In the genomic region with DNA sequence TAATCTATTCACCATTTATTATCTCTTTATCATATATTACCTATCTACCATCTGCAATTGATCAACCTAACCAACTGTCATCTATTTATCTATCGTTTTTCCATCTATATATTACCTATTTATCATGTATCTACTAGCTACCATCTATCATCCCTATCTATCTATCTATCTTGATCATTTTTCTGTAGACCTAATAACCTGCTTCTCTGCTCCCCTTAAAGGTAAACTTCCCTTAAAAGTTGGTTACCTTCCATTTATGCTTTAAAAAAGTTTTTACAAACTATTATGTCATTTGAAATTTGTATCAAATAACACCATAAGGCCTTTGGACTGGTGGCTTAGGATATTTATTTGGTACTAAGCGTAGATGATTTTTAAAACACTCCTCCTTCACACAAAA, we compare ENCODE assay signal across 9 cellular contexts.
"Had no signal": no experiment of that assay in that cellular context is flagged by ENCODE, and none has a peak within 500 bp of the region (broad histone marks: within the 10 kb centered on the region; RNA-seq: fewer than 3 reads in every experiment).

No MANE protein-coding gene starts in this region.

- ATAC-seq: GM23338, HCT116 had no signal

- DNase-seq: GM23248, GOT3, H7, H9, HCEC 1CT, HFFc6 had no signal

- H3K9me3 ChIP-seq: HAP-1 had no signal

- H3K27ac Mint-ChIP-seq: GM23338, H9, HFFc6 had no signal

- H3K4me3 ChIP-seq: GM23248, GM23338, HAP-1 had no signal

- H3K4me3 Mint-ChIP-seq: GM23338, H9, HFFc6 had no signal

- H3K36me3 ChIP-seq: HAP-1 had no signal

- H3K27ac ChIP-seq: GM23248 had no signal

- H3K4me1 ChIP-seq: HAP-1 had no signal

- H3K9me3 Mint-ChIP-seq: GM23338 had no signal
